Comparison of ENCODE assay signal across 1 cellular context in genomic region chr12:103144278-103144677, GRCh38.
A peak's percentile ranks its signal among the peaks of the same experiment; 100 is the strongest.
TF ChIP-seq lines count a peak whose summit lies in the region.

No MANE protein-coding gene starts in this region.

TF ChIP-seq in GM12878, 131 proteins besides CTCF, POLR2A, EP300 and RAD21 (continued from another document):
- TF ChIP-seq, protein P1, sequence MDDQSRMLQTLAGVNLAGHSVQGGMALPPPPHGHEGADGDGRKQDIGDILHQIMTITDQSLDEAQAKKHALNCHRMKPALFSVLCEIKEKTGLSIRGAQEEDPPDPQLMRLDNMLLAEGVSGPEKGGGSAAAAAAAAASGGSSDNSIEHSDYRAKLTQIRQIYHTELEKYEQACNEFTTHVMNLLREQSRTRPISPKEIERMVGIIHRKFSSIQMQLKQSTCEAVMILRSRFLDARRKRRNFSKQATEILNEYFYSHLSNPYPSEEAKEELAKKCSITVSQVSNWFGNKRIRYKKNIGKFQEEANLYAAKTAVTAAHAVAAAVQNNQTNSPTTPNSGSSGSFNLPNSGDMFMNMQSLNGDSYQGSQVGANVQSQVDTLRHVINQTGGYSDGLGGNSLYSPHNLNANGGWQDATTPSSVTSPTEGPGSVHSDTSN (IDR thresholded peaks at IDR 0.05; ENCODE audit: insufficient replicate concordance, low read depth, low read length), result no peak
- TF ChIP-seq HDGF (IDR thresholded peaks at IDR 0.05), result no peak
- TF ChIP-seq HDAC6 (IDR thresholded peaks at IDR 0.05; ENCODE audit: unreplicated experiment), result no peak
- TF ChIP-seq MEF2B (IDR thresholded peaks at IDR 0.05; ENCODE audit: partially characterized antibody, poor library complexity, severe bottlenecking), result peak; percentile 48
- TF ChIP-seq NRF1 (conservative IDR thresholded peaks at IDR 0.05; ENCODE audit: low read depth, low read length), result no peak
- peak; percentile 45; the same call in 1 of the 2 replicates for TF ChIP-seq SMARCA5 (IDR thresholded peaks at IDR 0.05)
- TF ChIP-seq KLF5 (IDR thresholded peaks at IDR 0.05; ENCODE audit: partially characterized antibody), result no peak
- peak; percentile 55; the same call in 1 of the 2 replicates for TF ChIP-seq CHD2 (IDR thresholded peaks at IDR 0.05; ENCODE audit: borderline replicate concordance, low read depth, low read length)
- no peak for TF ChIP-seq BACH1 (IDR thresholded peaks at IDR 0.05; ENCODE audit: borderline replicate concordance)
- no peak for TF ChIP-seq TCF12 (IDR thresholded peaks at IDR 0.05; ENCODE audit: low read depth, low read length)
- TF ChIP-seq SRF (IDR thresholded peaks at IDR 0.05; ENCODE audit: low read depth in 2 of 2, low read length in 2 of 2), result no peak
- TF ChIP-seq CBFB (IDR thresholded peaks at IDR 0.05; ENCODE audit: low read depth), result no peak
- TF ChIP-seq BCL11A (IDR thresholded peaks at IDR 0.05; ENCODE audit: low read depth, low read length), result no peak
- no peak for TF ChIP-seq EZH2 (IDR thresholded peaks at IDR 0.05; ENCODE audit: borderline replicate concordance, control insufficient read depth, low read depth, low read length)
- TF ChIP-seq LARP7 (IDR thresholded peaks at IDR 0.05), result no peak
- no peak for TF ChIP-seq SMAD5 (IDR thresholded peaks at IDR 0.05; ENCODE audit: low read depth)
- no peak for TF ChIP-seq NFYA (IDR thresholded peaks at IDR 0.05; ENCODE audit: borderline replicate concordance, low read depth, low read length)
- TF ChIP-seq WRNIP1 (IDR thresholded peaks at IDR 0.05; ENCODE audit: borderline replicate concordance, low read depth, low read length), result no peak
- no peak for TF ChIP-seq CHD1 (IDR thresholded peaks at IDR 0.05; ENCODE audit: low read depth, low read length)
- TF ChIP-seq RFX5 (IDR thresholded peaks at IDR 0.05; ENCODE audit: low read depth, low read length), result no peak
- no peak for TF ChIP-seq USF1 (IDR thresholded peaks at IDR 0.05; ENCODE audit: borderline replicate concordance, extremely low read length, insufficient read depth, low read depth, low read length)
- TF ChIP-seq CHD4 (IDR thresholded peaks at IDR 0.05), result no peak
- no peak for TF ChIP-seq SP1 (IDR thresholded peaks at IDR 0.05; ENCODE audit: low read depth, low read length)
- TF ChIP-seq ASH2L (IDR thresholded peaks at IDR 0.05; ENCODE audit: borderline replicate concordance, low read depth), result no peak
- TF ChIP-seq RCOR1 (conservative IDR thresholded peaks at IDR 0.05; ENCODE audit: low read depth, low read length), result no peak
- TF ChIP-seq JUNB (IDR thresholded peaks at IDR 0.05), result no peak
- peak; percentile 31 to 40; a peak in 2 of 4 replicates for TF ChIP-seq IKZF2 (IDR thresholded peaks at IDR 0.05)
- no peak for TF ChIP-seq MTA3 (IDR thresholded peaks at IDR 0.05; ENCODE audit: borderline replicate concordance, low read length)
- no peak for TF ChIP-seq ZNF384 (IDR thresholded peaks at IDR 0.05; ENCODE audit: borderline replicate concordance, low read depth, low read length)
- TF ChIP-seq NR2F1 (conservative IDR thresholded peaks at IDR 0.05), result 0 out of 2 replicates have a peak, but pooled peaks have one; percentile 4
- no peak for TF ChIP-seq SPI1 (IDR thresholded peaks at IDR 0.05; ENCODE audit: borderline replicate concordance, insufficient read depth, low read depth, low read length)
- no peak for TF ChIP-seq MYC (IDR thresholded peaks at IDR 0.05; ENCODE audit: insufficient read depth, insufficient read length, insufficient replicate concordance, low read length, severe bottlenecking)
- no peak for TF ChIP-seq BMI1 (IDR thresholded peaks at IDR 0.05; ENCODE audit: borderline replicate concordance)
- TF ChIP-seq TAF1 (IDR thresholded peaks at IDR 0.05; ENCODE audit: borderline replicate concordance, low read depth, low read length), result no peak
- TF ChIP-seq, protein P2, sequence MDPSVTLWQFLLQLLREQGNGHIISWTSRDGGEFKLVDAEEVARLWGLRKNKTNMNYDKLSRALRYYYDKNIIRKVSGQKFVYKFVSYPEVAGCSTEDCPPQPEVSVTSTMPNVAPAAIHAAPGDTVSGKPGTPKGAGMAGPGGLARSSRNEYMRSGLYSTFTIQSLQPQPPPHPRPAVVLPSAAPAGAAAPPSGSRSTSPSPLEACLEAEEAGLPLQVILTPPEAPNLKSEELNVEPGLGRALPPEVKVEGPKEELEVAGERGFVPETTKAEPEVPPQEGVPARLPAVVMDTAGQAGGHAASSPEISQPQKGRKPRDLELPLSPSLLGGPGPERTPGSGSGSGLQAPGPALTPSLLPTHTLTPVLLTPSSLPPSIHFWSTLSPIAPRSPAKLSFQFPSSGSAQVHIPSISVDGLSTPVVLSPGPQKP (IDR thresholded peaks at IDR 0.05; ENCODE audit: low read depth, low read length), result no peak
- TF ChIP-seq PKNOX1 (IDR thresholded peaks at IDR 0.05), result no peak
- TF ChIP-seq TCF3 (IDR thresholded peaks at IDR 0.05; ENCODE audit: borderline replicate concordance, insufficient read depth, low read depth, low read length), result no peak
- TF ChIP-seq, protein P3, sequence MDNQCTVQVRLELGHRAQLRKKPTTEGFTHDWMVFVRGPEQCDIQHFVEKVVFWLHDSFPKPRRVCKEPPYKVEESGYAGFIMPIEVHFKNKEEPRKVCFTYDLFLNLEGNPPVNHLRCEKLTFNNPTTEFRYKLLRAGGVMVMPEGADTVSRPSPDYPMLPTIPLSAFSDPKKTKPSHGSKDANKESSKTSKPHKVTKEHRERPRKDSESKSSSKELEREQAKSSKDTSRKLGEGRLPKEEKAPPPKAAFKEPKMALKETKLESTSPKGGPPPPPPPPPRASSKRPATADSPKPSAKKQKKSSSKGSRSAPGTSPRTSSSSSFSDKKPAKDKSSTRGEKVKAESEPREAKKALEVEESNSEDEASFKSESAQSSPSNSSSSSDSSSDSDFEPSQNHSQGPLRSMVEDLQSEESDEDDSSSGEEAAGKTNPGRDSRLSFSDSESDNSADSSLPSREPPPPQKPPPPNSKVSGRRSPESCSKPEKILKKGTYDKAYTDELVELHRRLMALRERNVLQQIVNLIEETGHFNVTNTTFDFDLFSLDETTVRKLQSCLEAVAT (IDR thresholded peaks at IDR 0.05), result no peak
- no peak for TF ChIP-seq TARDBP (IDR thresholded peaks at IDR 0.05; ENCODE audit: borderline replicate concordance)
- no peak for TF ChIP-seq E2F4 (IDR thresholded peaks at IDR 0.05; ENCODE audit: low read depth, low read length)
- TF ChIP-seq GABPA (IDR thresholded peaks at IDR 0.05; ENCODE audit: low read depth), result no peak
- no peak for TF ChIP-seq RAD51 (IDR thresholded peaks at IDR 0.05)
- TF ChIP-seq, protein P4, sequence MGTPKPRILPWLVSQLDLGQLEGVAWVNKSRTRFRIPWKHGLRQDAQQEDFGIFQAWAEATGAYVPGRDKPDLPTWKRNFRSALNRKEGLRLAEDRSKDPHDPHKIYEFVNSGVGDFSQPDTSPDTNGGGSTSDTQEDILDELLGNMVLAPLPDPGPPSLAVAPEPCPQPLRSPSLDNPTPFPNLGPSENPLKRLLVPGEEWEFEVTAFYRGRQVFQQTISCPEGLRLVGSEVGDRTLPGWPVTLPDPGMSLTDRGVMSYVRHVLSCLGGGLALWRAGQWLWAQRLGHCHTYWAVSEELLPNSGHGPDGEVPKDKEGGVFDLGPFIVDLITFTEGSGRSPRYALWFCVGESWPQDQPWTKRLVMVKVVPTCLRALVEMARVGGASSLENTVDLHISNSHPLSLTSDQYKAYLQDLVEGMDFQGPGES (IDR thresholded peaks at IDR 0.05), result no peak
- no peak for TF ChIP-seq TCF7 (IDR thresholded peaks at IDR 0.05; ENCODE audit: borderline replicate concordance)
- no peak for TF ChIP-seq ZZZ3 (IDR thresholded peaks at IDR 0.05; ENCODE audit: control insufficient read depth, insufficient read length, low read depth)
- no peak for TF ChIP-seq CEBPB (IDR thresholded peaks at IDR 0.05; ENCODE audit: borderline replicate concordance in 1 of 2, low read depth in 2 of 2, low read length in 2 of 2)
- TF ChIP-seq RUNX3 (IDR thresholded peaks at IDR 0.05; ENCODE audit: low read length), result peak; percentile 31; the same call in 1 of the 2 replicates
- no peak for TF ChIP-seq CBX3 (IDR thresholded peaks at IDR 0.05; ENCODE audit: borderline replicate concordance, low read depth)
- TF ChIP-seq, protein P5, sequence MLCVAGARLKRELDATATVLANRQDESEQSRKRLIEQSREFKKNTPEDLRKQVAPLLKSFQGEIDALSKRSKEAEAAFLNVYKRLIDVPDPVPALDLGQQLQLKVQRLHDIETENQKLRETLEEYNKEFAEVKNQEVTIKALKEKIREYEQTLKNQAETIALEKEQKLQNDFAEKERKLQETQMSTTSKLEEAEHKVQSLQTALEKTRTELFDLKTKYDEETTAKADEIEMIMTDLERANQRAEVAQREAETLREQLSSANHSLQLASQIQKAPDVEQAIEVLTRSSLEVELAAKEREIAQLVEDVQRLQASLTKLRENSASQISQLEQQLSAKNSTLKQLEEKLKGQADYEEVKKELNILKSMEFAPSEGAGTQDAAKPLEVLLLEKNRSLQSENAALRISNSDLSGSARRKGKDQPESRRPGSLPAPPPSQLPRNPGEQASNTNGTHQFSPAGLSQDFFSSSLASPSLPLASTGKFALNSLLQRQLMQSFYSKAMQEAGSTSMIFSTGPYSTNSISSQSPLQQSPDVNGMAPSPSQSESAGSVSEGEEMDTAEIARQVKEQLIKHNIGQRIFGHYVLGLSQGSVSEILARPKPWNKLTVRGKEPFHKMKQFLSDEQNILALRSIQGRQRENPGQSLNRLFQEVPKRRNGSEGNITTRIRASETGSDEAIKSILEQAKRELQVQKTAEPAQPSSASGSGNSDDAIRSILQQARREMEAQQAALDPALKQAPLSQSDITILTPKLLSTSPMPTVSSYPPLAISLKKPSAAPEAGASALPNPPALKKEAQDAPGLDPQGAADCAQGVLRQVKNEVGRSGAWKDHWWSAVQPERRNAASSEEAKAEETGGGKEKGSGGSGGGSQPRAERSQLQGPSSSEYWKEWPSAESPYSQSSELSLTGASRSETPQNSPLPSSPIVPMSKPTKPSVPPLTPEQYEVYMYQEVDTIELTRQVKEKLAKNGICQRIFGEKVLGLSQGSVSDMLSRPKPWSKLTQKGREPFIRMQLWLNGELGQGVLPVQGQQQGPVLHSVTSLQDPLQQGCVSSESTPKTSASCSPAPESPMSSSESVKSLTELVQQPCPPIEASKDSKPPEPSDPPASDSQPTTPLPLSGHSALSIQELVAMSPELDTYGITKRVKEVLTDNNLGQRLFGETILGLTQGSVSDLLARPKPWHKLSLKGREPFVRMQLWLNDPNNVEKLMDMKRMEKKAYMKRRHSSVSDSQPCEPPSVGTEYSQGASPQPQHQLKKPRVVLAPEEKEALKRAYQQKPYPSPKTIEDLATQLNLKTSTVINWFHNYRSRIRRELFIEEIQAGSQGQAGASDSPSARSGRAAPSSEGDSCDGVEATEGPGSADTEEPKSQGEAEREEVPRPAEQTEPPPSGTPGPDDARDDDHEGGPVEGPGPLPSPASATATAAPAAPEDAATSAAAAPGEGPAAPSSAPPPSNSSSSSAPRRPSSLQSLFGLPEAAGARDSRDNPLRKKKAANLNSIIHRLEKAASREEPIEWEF (IDR thresholded peaks at IDR 0.05; ENCODE audit: insufficient replicate concordance, low read depth, low read length), result no peak
- no peak for TF ChIP-seq SUPT20H (IDR thresholded peaks at IDR 0.05; ENCODE audit: borderline replicate concordance, control insufficient read depth, low read depth, low read length)
- TF ChIP-seq KDM1A (IDR thresholded peaks at IDR 0.05; ENCODE audit: borderline replicate concordance), result no peak
